In genomic region chr16:77511053-77511452, GRCh38 we compare ENCODE assay signal across 27 cellular contexts.
DNase-seq lines count a peak whose midpoint lies in the region; ATAC-seq, FAIRE-seq and TF ChIP-seq lines count a peak whose summit lies in the region.
"Had no signal": no experiment of that assay in that cellular context is flagged by ENCODE, and none has a peak within 500 bp of the region (broad histone marks: within the 10 kb centered on the region; RNA-seq: fewer than 3 reads in every experiment).

No MANE protein-coding gene starts in this region.

- no peak for TF ChIP-seq RAD21 in HepG2 (CRISPR knock-in tag; IDR thresholded peaks at IDR 0.05)

- no peaks in the 10 kb centered on the region for H3K36me3 Mint-ChIP-seq in T-helper 17 cell (ENCODE audit: low read depth)
- H3K36me3 Mint-ChIP-seq: CD14-positive monocyte; CD8-positive, alpha-beta T cell had no signal

- H3K27ac ChIP-seq in HepG2 (ENCODE audit: extremely low read length, insufficient read depth, low read length) (no peak overlapping the region), right lobe of liver (no peak overlapping the region)
- H3K27ac ChIP-seq: 22Rv1, BLaER1 had no signal

- no peak for DNase-seq in HepG2 (ENCODE audit: low spot score)
- DNase-seq in right lobe of liver: no peak
- no peak for DNase-seq in HTR-8/SVneo (ENCODE audit: insufficient read length, low spot score)
- peak; percentile 28 for DNase-seq in foreskin melanocyte
- DNase-seq in pons (ENCODE audit: low spot score): peak; percentile 26
- DNase-seq in CD1c-positive myeloid dendritic cell (ENCODE audit: extremely low spot score): no peak
- DNase-seq in anterior cingulate cortex (lab: John Stamatoyannopoulos, UW): no peak
- DNase-seq in T-helper 17 cell: no peak
- DNase-seq: ACHN; BE2C; C1 segment of cervical spinal cord; CD4-positive, alpha-beta T cell; CD8-positive, alpha-beta T cell; COR-L47; DMS 273 treated with DMSO at 0.1 percent for 48 hours; DMS153; DMS53; DMS79; DND-41; EL; GDM1 had no signal

- no peak overlapping the region for H3K27ac Mint-ChIP-seq in T-helper 17 cell
- H3K27ac Mint-ChIP-seq: CD14-positive monocyte; CD4-positive, alpha-beta T cell; CD8-positive, alpha-beta T cell had no signal

- H3K36me3 ChIP-seq in HepG2 (replicated peaks in 1 of 2; ENCODE audit: control insufficient read depth in 1 of 2, insufficient read depth in 2 of 2, low read length in 2 of 2) (no peaks in the 10 kb centered on the region; a peak in 1 of 5 replicates), right lobe of liver (no peaks in the 10 kb centered on the region)
- H3K36me3 ChIP-seq: BE2C, BLaER1 had no signal

- H3K4me1 ChIP-seq in HepG2 (ENCODE audit: insufficient read depth, low read length) (no peaks in the 10 kb centered on the region), right lobe of liver (no peaks in the 10 kb centered on the region)
- H3K4me1 ChIP-seq: BE2C, BLaER1 had no signal

- intact Hi-C loops in HepG2 (cut with micrococcal nuclease; ENCODE audit: unreplicated experiment): no loop called here
- intact Hi-C loops in right lobe of liver (cut with DNase I): no loop called here

- 1% methylated on average over 5 of the region's 5 CpGs for WGBS in HepG2 (ENCODE audit: low lambda C conversion rate)
- WGBS in right lobe of liver (ENCODE audit: insufficient coverage, low coverage, low lambda C conversion rate, missing lambda C conversion rate): 43% methylated on average over 5 of the region's 5 CpGs

- CTCF ChIA-PET in HepG2 (lab: Yijun Ruan, JAX; ENCODE audit: low intra/inter-chr PET ratio, low total read pairs): no interaction called here

- H3K4me3 ChIP-seq in HepG2 (replicated peaks in 1 of 3; ENCODE audit: insufficient read depth in 1 of 3, low read depth in 2 of 3, low read length in 3 of 3) (no peak overlapping the region), right lobe of liver (no peak overlapping the region)
- H3K4me3 ChIP-seq: BLaER1, GM12878 had no signal

- no peak overlapping the region for H3K9ac ChIP-seq in HepG2 (ENCODE audit: insufficient read depth, low read depth, low read length)
- H3K9ac ChIP-seq: BLaER1 had no signal

- H3K79me2 ChIP-seq in HepG2 (ENCODE audit: insufficient read depth, low read length): no peaks in the 10 kb centered on the region

- H3K27me3 Mint-ChIP-seq in T-helper 17 cell: peaks cover 7% of the 10 kb centered on the region

- no peak overlapping the region for H3K4me2 ChIP-seq in HepG2 (ENCODE audit: low read depth, low read length)
- H3K4me2 ChIP-seq: BLaER1 had no signal

- BruUV-seq in HepG2 (replicated peaks; lab: Mats Ljungman, UMichigan): no TSS peak

- in situ Hi-C loops in HepG2 (cut with HindIII; ENCODE audit: extremely low pct_ligation_motif_present, low pct_unique_long_range_greater_than_20kb): no loop called here

- ATAC-seq in HepG2: no peak
- no peak for ATAC-seq in right lobe of liver
- ATAC-seq in T-helper 17 cell: no peak
- ATAC-seq: CD8-positive, alpha-beta T cell; GM12878 had no signal

- no peaks in the 10 kb centered on the region for H4K20me1 ChIP-seq in HepG2 (ENCODE audit: insufficient read depth, low read length)
- H4K20me1 ChIP-seq: BLaER1 had no signal

- H3K9me3 ChIP-seq in HepG2 (ENCODE audit: low read length) (no peaks in the 10 kb centered on the region), right lobe of liver (no peaks in the 10 kb centered on the region), T-helper 17 cell (ENCODE audit: control insufficient read depth, low read length, poor library complexity, severe bottlenecking) (no peaks in the 10 kb centered on the region)
- H3K9me3 ChIP-seq: BE2C, BLaER1 had no signal

- POLR2A ChIA-PET in HepG2 (lab: Yijun Ruan, JAX): no interaction called here

- no peak for TF ChIP-seq POLR2A in HepG2 (IDR thresholded peaks at IDR 0.05; ENCODE audit: insufficient read depth in 1 of 2, low read depth in 2 of 2, low read length in 2 of 2)
- no peak for TF ChIP-seq POLR2A in right lobe of liver (IDR thresholded peaks at IDR 0.05)

- TF ChIP-seq CTCF in HepG2 (CRISPR knock-in tag; IDR thresholded peaks at IDR 0.05) (no peak), right lobe of liver (IDR thresholded peaks at IDR 0.05) (no peak)

- no peak overlapping the region for H2AFZ ChIP-seq in HepG2 (ENCODE audit: low read length)

- H3K27me3 ChIP-seq in HepG2 (ENCODE audit: control insufficient read depth in 1 of 2, insufficient read depth in 2 of 2, low read length in 2 of 2) (no peaks in the 10 kb centered on the region), right lobe of liver (no peaks in the 10 kb centered on the region)
- H3K27me3 ChIP-seq: BE2C, BLaER1 had no signal

- H3K4me3 Mint-ChIP-seq in T-helper 17 cell: no peak overlapping the region
- H3K4me3 Mint-ChIP-seq: CD14-positive monocyte; CD4-positive, alpha-beta T cell; CD8-positive, alpha-beta T cell had no signal

- TF ChIP-seq EP300 in HepG2 (IDR thresholded peaks at IDR 0.05; ENCODE audit: low read depth in 2 of 2, low read length in 2 of 2): no peak
- TF ChIP-seq EP300 in HepG2 (CRISPR knock-in tag; IDR thresholded peaks at IDR 0.05; ENCODE audit: borderline replicate concordance): no peak

- no peak for FAIRE-seq in HepG2 (lab: Jason Lieb, UNC)
- peak; percentile 36 for FAIRE-seq in HTR-8/SVneo (lab: Jason Lieb, UNC)
- FAIRE-seq: GM12878, GM12892, GM18507 had no signal

- no peaks in the 10 kb centered on the region for H3K4me1 Mint-ChIP-seq in T-helper 17 cell
- H3K4me1 Mint-ChIP-seq: CD14-positive monocyte had no signal

TF ChIP-seq in HepG2, 621 proteins besides CTCF, POLR2A, EP300 and RAD21:
- TF ChIP-seq MAFK (conservative IDR thresholded peaks at IDR 0.05 in 1 of 2, IDR thresholded peaks at IDR 0.05 in 1 of 2; ENCODE audit: low read length in 2 of 2): peak; percentile 42 to 64; a peak in 3 of 4 replicates
- TF ChIP-seq MAX (IDR thresholded peaks at IDR 0.05): no peak
- no peak for TF ChIP-seq KDM4B (CRISPR knock-in tag; IDR thresholded peaks at IDR 0.05)
- TF ChIP-seq ZUFSP (CRISPR knock-in tag; IDR thresholded peaks at IDR 0.05; ENCODE audit: borderline replicate concordance): no peak
- 0 out of 2 replicates have a peak, but pooled peaks have one; percentile 2 for TF ChIP-seq CREB1 (IDR thresholded peaks at IDR 0.05)
- no peak for TF ChIP-seq CREB1 (CRISPR knock-in tag; IDR thresholded peaks at IDR 0.05)
- TF ChIP-seq MAZ (IDR thresholded peaks at IDR 0.05; ENCODE audit: borderline replicate concordance, low read depth, low read length): no peak
- no peak for TF ChIP-seq MAZ (CRISPR knock-in tag; IDR thresholded peaks at IDR 0.05; ENCODE audit: low read depth)
- TF ChIP-seq MAFF (IDR thresholded peaks at IDR 0.05; ENCODE audit: low read depth, low read length): 0 out of 2 replicates have a peak, but pooled peaks have one; percentile 27
- no peak for TF ChIP-seq ZNF547 (CRISPR knock-in tag; IDR thresholded peaks at IDR 0.05)
- no peak for TF ChIP-seq NFE2L1 (CRISPR knock-in tag; IDR thresholded peaks at IDR 0.05; ENCODE audit: borderline replicate concordance)
- no peak for TF ChIP-seq ZNF10 (CRISPR knock-in tag; IDR thresholded peaks at IDR 0.05; ENCODE audit: borderline replicate concordance, low read depth)

Comparison
In these comparisons a context has a peak if more than half of its experiments do, and no peak if none do; other contexts are left out.
1. DNase-seq: peak in foreskin melanocyte (single experiment) and pons (single experiment); none in HepG2 (single experiment), right lobe of liver (0 of 3), HTR-8/SVneo (single experiment), CD1c-positive myeloid dendritic cell (single experiment), anterior cingulate cortex (0 of 58) and T-helper 17 cell (0 of 3).